Comparison of ENCODE assay signal across 8 cellular contexts in the genomic region with DNA sequence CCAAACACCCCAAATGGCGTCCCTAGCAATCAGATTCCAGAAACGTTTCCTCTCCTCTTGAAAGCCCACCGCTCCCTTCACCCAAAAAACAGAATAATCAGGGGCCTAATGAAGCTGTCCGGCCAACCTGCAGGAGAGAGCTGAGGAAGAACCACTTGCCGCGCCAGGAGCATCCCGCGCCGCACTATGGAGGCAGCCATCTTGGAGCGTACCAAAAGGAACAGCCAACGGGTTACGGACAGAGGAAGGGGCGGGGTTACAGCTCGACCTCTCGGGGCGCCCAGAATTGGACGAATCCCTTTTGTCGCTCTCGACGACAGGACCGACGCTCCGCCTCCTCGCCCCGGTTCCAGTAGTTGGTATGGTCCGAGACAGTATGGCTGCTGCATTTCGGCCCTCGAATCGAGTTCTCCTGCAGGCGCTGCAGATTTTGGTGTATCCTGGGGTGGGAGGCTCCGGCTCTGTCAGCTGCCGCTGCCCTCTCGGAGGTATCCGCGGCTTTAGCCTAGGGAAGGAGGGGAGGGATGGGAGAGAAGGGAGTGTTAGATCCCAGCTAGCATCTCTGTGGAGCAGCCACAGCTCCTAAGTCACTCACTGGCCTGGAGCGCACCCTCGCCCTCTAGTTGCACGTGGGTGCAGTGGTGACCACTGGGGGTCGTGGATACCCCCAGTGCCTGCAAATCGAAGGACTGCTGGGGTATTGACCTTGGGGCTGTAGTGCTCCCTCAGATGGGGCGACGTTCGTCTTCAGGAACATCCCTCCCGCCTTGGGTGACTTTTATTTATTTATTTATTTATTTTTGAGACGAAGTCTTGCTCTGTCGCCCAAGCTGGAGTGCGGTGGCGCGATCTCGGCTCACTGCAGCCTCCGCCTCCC. TPM values are rescaled to one million over a fixed set of nuclear protein-coding genes. Genes with fewer than 3 reads are reported as not detected.
DNase-seq lines count a peak whose midpoint lies in the region; ATAC-seq and TF ChIP-seq lines count a peak whose summit lies in the region.

A gene (minus strand): TSS at position 219 of the 877 bp plus-strand sequence. CDS start 19 bp downstream, at position 200.
A gene with protein sequence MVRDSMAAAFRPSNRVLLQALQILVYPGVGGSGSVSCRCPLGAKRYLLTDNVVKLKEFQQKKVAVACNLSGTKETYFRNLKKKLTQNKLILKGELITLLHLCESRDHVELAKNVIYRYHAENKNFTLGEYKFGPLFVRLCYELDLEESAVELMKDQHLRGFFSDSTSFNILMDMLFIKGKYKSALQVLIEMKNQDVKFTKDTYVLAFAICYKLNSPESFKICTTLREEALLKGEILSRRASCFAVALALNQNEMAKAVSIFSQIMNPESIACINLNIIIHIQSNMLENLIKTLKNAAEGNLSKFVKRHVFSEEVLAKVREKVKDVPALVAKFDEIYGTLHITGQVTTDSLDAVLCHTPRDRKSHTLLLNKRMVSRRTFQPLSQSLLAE (plus strand): TSS at position 352 of the 877 bp plus-strand sequence. CDS start 10 bp downstream, at position 362.

- H3K36me3 ChIP-seq in HUES48 (ENCODE audit: control insufficient read depth, insufficient read depth, low read length) (peaks cover 26% of the 10 kb centered on the region), NT2/D1 (ENCODE audit: insufficient read depth, insufficient read length, low read length) (peaks cover 47% of the 10 kb centered on the region), endodermal cell (ENCODE audit: control insufficient read depth, insufficient read depth, low read length) (peaks cover 9% of the 10 kb centered on the region)

- no peaks in the 10 kb centered on the region for H3K4me1 Mint-ChIP-seq in endodermal cell

- peak within 1 kb of the TSS; percentile 96 for H3K9ac ChIP-seq in HUES48 (ENCODE audit: low read depth, low read length)
- H3K9ac ChIP-seq in NT2/D1 (ENCODE audit: insufficient read length, low read depth) = peak within 1 kb of the TSS; percentile 97
- peak within 1 kb of the TSS; percentile 90 for H3K9ac ChIP-seq in endodermal cell (ENCODE audit: extremely low read depth, low read length, poor library complexity, severe bottlenecking)

- 0 to 2% methylated on average over 16 to 51 of the region's 51 CpGs for WGBS in endodermal cell (ENCODE audit: insufficient coverage in 1 of 2, insufficient read length in 1 of 2), 2 experiments

- peak; percentile 58 for TF ChIP-seq CTCF in endodermal cell (conservative IDR thresholded peaks at IDR 0.05)

- DNase-seq in D341Med (ENCODE audit: low spot score) (peak; percentile 96), NT2/D1 (ENCODE audit: low read depth, low spot score) (peak; percentile 96), endodermal cell (peak; percentile 98), mesenteric fat pad (ENCODE audit: low spot score) (peak; percentile 97)
- peak; percentile 87 for DNase-seq in activated CD8-positive, alpha-beta memory T cell treated with anti-CD3 and anti-CD28 coated beads, Interleukin-2, amount 50 U/mL, for 1 hour (ENCODE audit: extremely low read depth)
- DNase-seq in stimulated activated CD8-positive, alpha-beta memory T cell treated with anti-CD3 and anti-CD28 coated beads, Interleukin-15, amount 100 ng/mL, for 24 hours (ENCODE audit: low read depth) = peak; percentile 66

- no peaks in the 10 kb centered on the region for H3K9me3 Mint-ChIP-seq in endodermal cell

- ATAC-seq in GM21390 (IDR thresholded peaks at IDR 0.05; ENCODE audit: unreplicated experiment) = peak; percentile 99

- no peaks in the 10 kb centered on the region for H3K27me3 Mint-ChIP-seq in endodermal cell (ENCODE audit: insufficient read depth)

- H3K27ac ChIP-seq in HUES48 (ENCODE audit: low read depth, low read length) = peak within 1 kb of the TSS; percentile 95
- peak within 1 kb of the TSS; percentile 62 for H3K27ac ChIP-seq in endodermal cell (ENCODE audit: low read depth, low read length)

- H3K4me1 ChIP-seq in HUES48 (ENCODE audit: control insufficient read depth, insufficient read depth, low read length) = peaks cover 3% of the 10 kb centered on the region; the same call in 1 of the 2 replicates
- no peaks in the 10 kb centered on the region for H3K4me1 ChIP-seq in NT2/D1 (ENCODE audit: insufficient read depth, insufficient read length)
- no peaks in the 10 kb centered on the region for H3K4me1 ChIP-seq in endodermal cell (ENCODE audit: control insufficient read depth, insufficient read depth, low read length)

- H3K4me3 ChIP-seq in HUES48 (ENCODE audit: low read depth, low read length) (peak within 1 kb of the TSS; percentile 93), NT2/D1 (ENCODE audit: insufficient read length, low read depth) (peak within 1 kb of the TSS; percentile 90), endodermal cell (ENCODE audit: low read length) (peak within 1 kb of the TSS; percentile 95)

- H3K9me3 ChIP-seq in HUES48 (ENCODE audit: control insufficient read depth, insufficient read depth, low read length) (no peaks in the 10 kb centered on the region), NT2/D1 (ENCODE audit: insufficient read depth, low read length) (no peaks in the 10 kb centered on the region), endodermal cell (ENCODE audit: control insufficient read depth, low read length) (no peaks in the 10 kb centered on the region)

- peak within 1 kb of the TSS; percentile 99 for H3K27ac Mint-ChIP-seq in endodermal cell

- H3K4me3 Mint-ChIP-seq in endodermal cell = peak within 1 kb of the TSS; percentile 100

- H3K27me3 ChIP-seq in HUES48 (ENCODE audit: control insufficient read depth, insufficient read depth, low read length) (no peaks in the 10 kb centered on the region), NT2/D1 (ENCODE audit: insufficient read depth, insufficient read length) (no peaks in the 10 kb centered on the region), endodermal cell (ENCODE audit: control insufficient read depth, insufficient read depth, low read length, poor library complexity, severe bottlenecking) (no peaks in the 10 kb centered on the region)

- peaks cover 25% of the 10 kb centered on the region for H3K36me3 Mint-ChIP-seq in endodermal cell (ENCODE audit: low read depth)

RNA-seq across cellular contexts. Expression of the first gene that starts in this region (rescaled TPM):
- total RNA-seq in endodermal cell = 10 to 100 TPM; 55.2 to 80.8 TPM
- polyA plus RNA-seq in endodermal cell (2013, experiment 1 of 2) = 68.4 TPM
- 64.3 TPM for polyA plus RNA-seq in endodermal cell (2013, experiment 2 of 2)
- 41.1 TPM for total RNA-seq in mesenteric fat pad

RNA-seq across cellular contexts. Expression of the second gene that starts in this region (rescaled TPM):
- total RNA-seq in endodermal cell (10 to 100 TPM in 1 of 2 donors, 1 to 10 TPM in 1; 9.5 to 13.4 TPM), mesenteric fat pad (7.6 TPM)
- polyA plus RNA-seq in endodermal cell (2013, experiment 1 of 2) = 10.5 TPM
- polyA plus RNA-seq in endodermal cell (2013, experiment 2 of 2) = 8.8 TPM

Comparison
In these comparisons a context has a peak if more than half of its experiments do, and no peak if none do; other contexts are left out.
1. Peak in every context shown above with its lines: DNase-seq, ATAC-seq, H3K4me3 ChIP-seq and H3K27ac ChIP-seq.